Comparison of ENCODE assay signal across 14 cellular contexts in the genomic region with DNA sequence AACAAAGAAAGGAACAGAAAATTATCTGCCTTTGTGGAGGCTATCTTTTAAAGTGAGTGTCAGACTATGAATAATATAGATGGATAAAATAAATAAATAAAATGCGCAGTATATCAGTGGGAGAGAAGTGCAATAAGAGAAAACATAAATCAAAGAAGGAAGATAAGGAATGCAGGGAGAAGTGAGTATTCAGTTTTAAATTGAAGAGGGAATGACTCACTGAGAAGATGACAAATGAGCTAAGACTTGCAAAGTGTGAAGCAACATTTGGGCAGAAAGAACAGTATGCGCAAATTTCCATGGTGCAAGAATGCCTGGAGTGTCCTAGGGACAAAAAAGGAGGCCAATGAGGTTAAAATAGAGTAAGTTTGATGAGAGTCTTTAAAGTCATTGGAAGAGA.
DNase-seq lines count a peak whose midpoint lies in the region; TF ChIP-seq lines count a peak whose summit lies in the region.
"Had no signal": no experiment of that assay in that cellular context is flagged by ENCODE, and none has a peak within 500 bp of the region (broad histone marks: within the 10 kb centered on the region; RNA-seq: fewer than 3 reads in every experiment).

No MANE protein-coding gene starts in this region.

- in situ Hi-C loops in ACHN (cut with HindIII; ENCODE audit: low pct_ligation_motif_present, low pct_unique_long_range_greater_than_20kb, low sequenced_read_pairs): no loop called here

- no peak overlapping the region for H3K9ac ChIP-seq in SK-N-SH

- TF ChIP-seq CTCF in SK-N-SH (IDR thresholded peaks at IDR 0.05) (no peak), fibroblast of pulmonary artery (IDR thresholded peaks at IDR 0.05; ENCODE audit: low read length, missing control alignments) (no peak), retinal pigment epithelial cell (conservative IDR thresholded peaks at IDR 0.05; ENCODE audit: low read depth, low read length) (no peak)

- TF ChIP-seq RAD21 in SK-N-SH (IDR thresholded peaks at IDR 0.05; ENCODE audit: low read length): no peak

- no peaks in the 10 kb centered on the region for H3K9me2 ChIP-seq in SK-N-SH

- POLR2A ChIA-PET in SK-N-SH (lab: Yijun Ruan, JAX): no interaction called here

- no peaks in the 10 kb centered on the region for H3K36me3 ChIP-seq in SK-N-SH (replicated peaks in 1 of 2; ENCODE audit: control insufficient read depth in 1 of 2, insufficient read depth in 2 of 2, low read length in 1 of 2)

- no peak for TF ChIP-seq EP300 in SK-N-SH (IDR thresholded peaks at IDR 0.05; ENCODE audit: borderline replicate concordance in 1 of 2, low read depth in 1 of 2, low read length in 1 of 2)

- DNase-seq in HT1080 (ENCODE audit: low read depth) (peak; percentile 53), SK-N-SH (no peak), fibroblast of pulmonary artery (ENCODE audit: low read depth) (peak; percentile 56), retinal pigment epithelial cell (ENCODE audit: low read depth) (peak; percentile 2), ACHN (no peak), DMS 273 treated with DMSO at 0.1 percent for 48 hours (lab: John Stamatoyannopoulos, UW) (no peak), NCI-H2171 treated with DMSO at 0.1 percent for 48 hours (lab: John Stamatoyannopoulos, UW) (no peak), GF-D8 (lab: John Stamatoyannopoulos, UW) (no peak)
- DNase-seq: activated CD8-positive, alpha-beta memory T cell treated with anti-CD3 and anti-CD28 coated beads, Interleukin-2, amount 10 ng/mL, durations not matched to agents 7 days and 5 days; activated naive CD4-positive, alpha-beta T cell treated with anti-CD3 and anti-CD28 coated beads, Interleukin-2, amount 10 ng/mL, durations not matched to agents 7 days and 5 days; CD4-positive, alpha-beta T cell; erythroblast; small intestine; stimulated activated naive CD8-positive, alpha-beta T cell treated with anti-CD3 and anti-CD28 coated beads, Interleukin-15, amount 100 ng/mL, for 72 hours had no signal

- H2AFZ ChIP-seq in SK-N-SH (ENCODE audit: low read depth): no peak overlapping the region

- CTCF ChIA-PET in SK-N-SH (lab: Yijun Ruan, JAX): no interaction called here

- no peaks in the 10 kb centered on the region for H3K9me3 ChIP-seq in SK-N-SH

- H3K79me2 ChIP-seq in SK-N-SH (ENCODE audit: insufficient read depth): no peaks in the 10 kb centered on the region

- WGBS in SK-N-SH (ENCODE audit: low lambda C conversion rate): 46% methylated on average over 2 of the region's 2 CpGs

- H3K4me2 ChIP-seq in SK-N-SH: no peak overlapping the region

- no peaks in the 10 kb centered on the region for H3K27me3 ChIP-seq in SK-N-SH (ENCODE audit: insufficient read depth)

- H3K27ac ChIP-seq in SK-N-SH (ENCODE audit: low read depth in 2 of 2, low read length in 1 of 2): no peak overlapping the region; a peak in 2 of 4 replicates

- H3K4me1 ChIP-seq in SK-N-SH (ENCODE audit: control insufficient read depth in 1 of 2, insufficient read depth in 2 of 2, low read depth in 1 of 2, low read length in 1 of 2): no peaks in the 10 kb centered on the region; a peak in 1 of 4 replicates

- H4K20me1 ChIP-seq in SK-N-SH (ENCODE audit: insufficient read depth): no peaks in the 10 kb centered on the region

- peaks cover 3% of the 10 kb centered on the region for H3F3A ChIP-seq in SK-N-SH (replicated peaks; ENCODE audit: insufficient read depth)

- H3K4me3 ChIP-seq in SK-N-SH (ENCODE audit: low read depth in 2 of 2, low read length in 1 of 2) (no peak overlapping the region), fibroblast of pulmonary artery (replicated peaks; ENCODE audit: low read depth, low read length) (no peak overlapping the region), retinal pigment epithelial cell (ENCODE audit: low read length) (no peak overlapping the region)

TF ChIP-seq in SK-N-SH, 30 proteins besides CTCF, POLR2A, EP300 and RAD21 (continues in another document):
- TF ChIP-seq, protein P1, sequence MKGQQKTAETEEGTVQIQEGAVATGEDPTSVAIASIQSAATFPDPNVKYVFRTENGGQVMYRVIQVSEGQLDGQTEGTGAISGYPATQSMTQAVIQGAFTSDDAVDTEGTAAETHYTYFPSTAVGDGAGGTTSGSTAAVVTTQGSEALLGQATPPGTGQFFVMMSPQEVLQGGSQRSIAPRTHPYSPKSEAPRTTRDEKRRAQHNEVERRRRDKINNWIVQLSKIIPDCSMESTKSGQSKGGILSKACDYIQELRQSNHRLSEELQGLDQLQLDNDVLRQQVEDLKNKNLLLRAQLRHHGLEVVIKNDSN (IDR thresholded peaks at IDR 0.05; ENCODE audit: borderline replicate concordance, low read depth): no peak
- TF ChIP-seq JUND (IDR thresholded peaks at IDR 0.05) (peak; percentile 52; the same call in 1 of the 2 replicates), ELF1 (IDR thresholded peaks at IDR 0.05) (no peak), SMC3 (IDR thresholded peaks at IDR 0.05; ENCODE audit: low read depth, low read length) (no peak), TAF1 (IDR thresholded peaks at IDR 0.05; ENCODE audit: borderline replicate concordance, low read depth, low read length) (no peak), RCOR1 (IDR thresholded peaks at IDR 0.05; ENCODE audit: low read length) (no peak), RXRA (IDR thresholded peaks at IDR 0.05; ENCODE audit: borderline replicate concordance, low read depth) (no peak), EZH2phosphoT487 (IDR thresholded peaks at IDR 0.05; ENCODE audit: borderline replicate concordance, low read depth) (no peak), FOXM1 (IDR thresholded peaks at IDR 0.05; ENCODE audit: low read depth) (no peak), POLR2AphosphoS5 (IDR thresholded peaks at IDR 0.05; ENCODE audit: low read depth, low read length) (no peak), FOXJ3 (CRISPR knock-in tag; IDR thresholded peaks at IDR 0.05) (no peak), YY1 (IDR thresholded peaks at IDR 0.05; ENCODE audit: low read depth) (no peak), GABPA (IDR thresholded peaks at IDR 0.05; ENCODE audit: low read depth) (no peak)
- TF ChIP-seq, protein P2, sequence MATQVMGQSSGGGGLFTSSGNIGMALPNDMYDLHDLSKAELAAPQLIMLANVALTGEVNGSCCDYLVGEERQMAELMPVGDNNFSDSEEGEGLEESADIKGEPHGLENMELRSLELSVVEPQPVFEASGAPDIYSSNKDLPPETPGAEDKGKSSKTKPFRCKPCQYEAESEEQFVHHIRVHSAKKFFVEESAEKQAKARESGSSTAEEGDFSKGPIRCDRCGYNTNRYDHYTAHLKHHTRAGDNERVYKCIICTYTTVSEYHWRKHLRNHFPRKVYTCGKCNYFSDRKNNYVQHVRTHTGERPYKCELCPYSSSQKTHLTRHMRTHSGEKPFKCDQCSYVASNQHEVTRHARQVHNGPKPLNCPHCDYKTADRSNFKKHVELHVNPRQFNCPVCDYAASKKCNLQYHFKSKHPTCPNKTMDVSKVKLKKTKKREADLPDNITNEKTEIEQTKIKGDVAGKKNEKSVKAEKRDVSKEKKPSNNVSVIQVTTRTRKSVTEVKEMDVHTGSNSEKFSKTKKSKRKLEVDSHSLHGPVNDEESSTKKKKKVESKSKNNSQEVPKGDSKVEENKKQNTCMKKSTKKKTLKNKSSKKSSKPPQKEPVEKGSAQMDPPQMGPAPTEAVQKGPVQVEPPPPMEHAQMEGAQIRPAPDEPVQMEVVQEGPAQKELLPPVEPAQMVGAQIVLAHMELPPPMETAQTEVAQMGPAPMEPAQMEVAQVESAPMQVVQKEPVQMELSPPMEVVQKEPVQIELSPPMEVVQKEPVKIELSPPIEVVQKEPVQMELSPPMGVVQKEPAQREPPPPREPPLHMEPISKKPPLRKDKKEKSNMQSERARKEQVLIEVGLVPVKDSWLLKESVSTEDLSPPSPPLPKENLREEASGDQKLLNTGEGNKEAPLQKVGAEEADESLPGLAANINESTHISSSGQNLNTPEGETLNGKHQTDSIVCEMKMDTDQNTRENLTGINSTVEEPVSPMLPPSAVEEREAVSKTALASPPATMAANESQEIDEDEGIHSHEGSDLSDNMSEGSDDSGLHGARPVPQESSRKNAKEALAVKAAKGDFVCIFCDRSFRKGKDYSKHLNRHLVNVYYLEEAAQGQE (IDR thresholded peaks at IDR 0.05; ENCODE audit: low read depth, low read length): no peak
- TF ChIP-seq, protein P3, sequence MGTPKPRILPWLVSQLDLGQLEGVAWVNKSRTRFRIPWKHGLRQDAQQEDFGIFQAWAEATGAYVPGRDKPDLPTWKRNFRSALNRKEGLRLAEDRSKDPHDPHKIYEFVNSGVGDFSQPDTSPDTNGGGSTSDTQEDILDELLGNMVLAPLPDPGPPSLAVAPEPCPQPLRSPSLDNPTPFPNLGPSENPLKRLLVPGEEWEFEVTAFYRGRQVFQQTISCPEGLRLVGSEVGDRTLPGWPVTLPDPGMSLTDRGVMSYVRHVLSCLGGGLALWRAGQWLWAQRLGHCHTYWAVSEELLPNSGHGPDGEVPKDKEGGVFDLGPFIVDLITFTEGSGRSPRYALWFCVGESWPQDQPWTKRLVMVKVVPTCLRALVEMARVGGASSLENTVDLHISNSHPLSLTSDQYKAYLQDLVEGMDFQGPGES (IDR thresholded peaks at IDR 0.05; ENCODE audit: low read depth, low read length): no peak
- TF ChIP-seq, protein P4, sequence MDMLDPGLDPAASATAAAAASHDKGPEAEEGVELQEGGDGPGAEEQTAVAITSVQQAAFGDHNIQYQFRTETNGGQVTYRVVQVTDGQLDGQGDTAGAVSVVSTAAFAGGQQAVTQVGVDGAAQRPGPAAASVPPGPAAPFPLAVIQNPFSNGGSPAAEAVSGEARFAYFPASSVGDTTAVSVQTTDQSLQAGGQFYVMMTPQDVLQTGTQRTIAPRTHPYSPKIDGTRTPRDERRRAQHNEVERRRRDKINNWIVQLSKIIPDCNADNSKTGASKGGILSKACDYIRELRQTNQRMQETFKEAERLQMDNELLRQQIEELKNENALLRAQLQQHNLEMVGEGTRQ (IDR thresholded peaks at IDR 0.05; ENCODE audit: borderline replicate concordance, low read depth, low read length): no peak
- TF ChIP-seq, protein P5, sequence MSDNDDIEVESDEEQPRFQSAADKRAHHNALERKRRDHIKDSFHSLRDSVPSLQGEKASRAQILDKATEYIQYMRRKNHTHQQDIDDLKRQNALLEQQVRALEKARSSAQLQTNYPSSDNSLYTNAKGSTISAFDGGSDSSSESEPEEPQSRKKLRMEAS (IDR thresholded peaks at IDR 0.05; ENCODE audit: low read depth): no peak

Comparison
In these comparisons a context has a peak if more than half of its experiments do, and no peak if none do; other contexts are left out.
1. DNase-seq: peak in HT1080 (single experiment), fibroblast of pulmonary artery (single experiment) and retinal pigment epithelial cell (single experiment); none in SK-N-SH (single experiment), ACHN (single experiment), DMS 273 treated with DMSO at 0.1 percent for 48 hours (single experiment), NCI-H2171 treated with DMSO at 0.1 percent for 48 hours (single experiment) and GF-D8 (single experiment).